ENCODE assay signal across 19 cellular contexts in the genomic region with DNA sequence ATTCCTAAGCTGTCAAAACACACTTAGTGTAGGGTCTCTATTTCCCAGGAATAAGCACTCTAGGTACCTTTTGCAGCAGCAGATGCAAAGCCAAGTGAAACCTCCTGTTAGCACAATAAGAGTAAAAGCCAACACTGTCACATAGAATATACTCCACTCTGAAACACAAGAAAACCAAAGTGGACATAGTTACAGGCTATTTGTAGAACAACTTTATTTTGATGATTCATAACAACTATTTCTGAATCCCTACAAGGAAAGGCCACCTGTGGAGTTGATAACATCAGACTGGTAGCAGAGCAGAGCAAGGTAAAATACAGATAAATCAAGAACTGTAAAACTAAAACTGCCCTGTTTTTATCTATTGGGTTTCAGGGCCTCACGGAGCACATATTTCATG.
"Had no signal": no experiment of that assay in that cellular context is flagged by ENCODE, and none has a peak within 500 bp of the region (broad histone marks: within the 10 kb centered on the region; RNA-seq: fewer than 3 reads in every experiment).

No MANE protein-coding gene starts in this region.

- H3K27ac ChIP-seq: brain microvascular endothelial cell, foreskin keratinocyte, stomach, testis, upper lobe of left lung had no signal

- DNase-seq: activated CD4-positive, alpha-beta T cell treated with anti-CD3 and anti-CD28 coated beads, Interleukin-2, amount 50 U/mL, for 1 hour; activated CD8-positive, alpha-beta memory T cell treated with anti-CD3 and anti-CD28 coated beads for 24 hours; activated naive CD4-positive, alpha-beta T cell; anterior cingulate cortex; brain microvascular endothelial cell; cortex of kidney; effector CD4-positive, alpha-beta T cell; foreskin keratinocyte; glutamatergic neuron; left ventricle myocardium superior; mucosa of descending colon; naive thymus-derived CD4-positive, alpha-beta T cell; retina; stimulated activated CD4-positive, alpha-beta T cell treated with anti-CD3 and anti-CD28 coated beads, Interleukin-12 subunit alpha, Interleukin-12 subunit beta, amount 100 ng/mL, for 4 hours; stimulated activated CD4-positive, alpha-beta T cell treated with anti-CD3 and anti-CD28 coated beads, Interleukin-2, amount 100 ng/mL, for 24 hours; stomach; testis; upper lobe of left lung had no signal

- H3K27me3 ChIP-seq: brain microvascular endothelial cell, foreskin keratinocyte, stomach, testis, upper lobe of left lung had no signal

- H3K4me3 ChIP-seq: mucosa of descending colon, stomach, testis, upper lobe of left lung had no signal

- H3K36me3 ChIP-seq: brain microvascular endothelial cell, stomach, upper lobe of left lung had no signal

- ATAC-seq: activated CD4-positive, CD25-positive, alpha-beta regulatory T cell treated with anti-CD3 and anti-CD28 coated beads, Interleukin-2, amount 50 U/mL, for 24 hours; foreskin keratinocyte; left ventricle myocardium superior; mucosa of descending colon; naive thymus-derived CD4-positive, alpha-beta T cell had no signal

- H3K4me1 ChIP-seq: foreskin keratinocyte, stomach, testis, upper lobe of left lung had no signal
